13 cellular contexts compared by ENCODE assay signal in the genomic region with DNA sequence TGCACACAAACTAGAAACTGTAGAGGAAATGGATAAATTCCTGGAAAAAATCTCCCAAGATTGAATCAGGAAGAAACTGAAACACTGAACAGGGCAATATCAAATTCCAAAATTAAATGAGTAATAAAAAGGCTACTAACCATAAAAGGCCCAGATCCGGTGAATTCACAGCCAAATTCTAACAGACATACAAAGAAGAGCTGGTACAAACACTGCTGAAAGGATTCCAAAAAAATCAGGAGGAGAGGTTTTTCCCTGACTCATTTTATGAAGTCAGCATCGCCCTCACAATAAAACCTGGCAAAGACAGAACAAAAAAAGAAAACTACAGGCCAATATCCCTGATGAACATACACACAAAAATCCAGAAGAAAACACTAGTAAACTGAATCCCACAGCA.
A peak's percentile ranks its signal among the peaks of the same experiment; 100 is the strongest.
DNase-seq lines count a peak whose midpoint lies in the region; ATAC-seq, FAIRE-seq and TF ChIP-seq lines count a peak whose summit lies in the region.
"Had no signal": no experiment of that assay in that cellular context is flagged by ENCODE, and none has a peak within 500 bp of the region (broad histone marks: within the 10 kb centered on the region; RNA-seq: fewer than 3 reads in every experiment).

No MANE protein-coding gene starts in this region.

- intact Hi-C loops in ovary (cut with DNase I) = no loop called here

- in situ Hi-C loops in astrocyte of the spinal cord (cut with HindIII; ENCODE audit: low sequenced_read_pairs) = no loop called here

- H3K4me3 ChIP-seq in astrocyte of the spinal cord (ENCODE audit: low read depth, low read length) (no peak overlapping the region), ovary (no peak overlapping the region)
- H3K4me3 ChIP-seq: skin epidermis had no signal

- DNase-seq in HS-27A (ENCODE audit: low read depth) = peak; percentile 74
- peak; percentile 86 for DNase-seq in astrocyte of the spinal cord (ENCODE audit: low read depth, low spot score)
- peak; percentile 43 for DNase-seq in glomerular visceral epithelial cell (ENCODE audit: extremely low spot score)
- DNase-seq in urothelium cell line (ENCODE audit: low spot score) = peak; percentile 38
- no peak for DNase-seq in ovary
- DNase-seq in NCI-H187 (lab: John Stamatoyannopoulos, UW) = no peak
- DNase-seq: activated CD4-positive, alpha-beta T cell treated with anti-CD3 and anti-CD28 coated beads, Interleukin-2, amount 50 U/mL, for 1 hour; amygdala; T-helper 2 cell had no signal

- TF ChIP-seq CTCF in astrocyte of the spinal cord (IDR thresholded peaks at IDR 0.05; ENCODE audit: low read depth, low read length) (no peak), ovary (IDR thresholded peaks at IDR 0.05) (no peak)

- no peaks in the 10 kb centered on the region for H3K27me3 ChIP-seq in ovary

- H3K4me1 ChIP-seq in ovary (ENCODE audit: insufficient read depth) = no peaks in the 10 kb centered on the region

- WGBS in ovary, 3 donors = 31 to 55% (median 34%) methylated on average over 2 of the region's 2 CpGs

- FAIRE-seq in urothelium cell line (lab: Jason Lieb, UNC) = no peak

- no peak for TF ChIP-seq POLR2A in ovary (IDR thresholded peaks at IDR 0.05)

- ATAC-seq in GM19035 (IDR thresholded peaks at IDR 0.05; ENCODE audit: unreplicated experiment) = no peak
- ATAC-seq: left lobe of liver, Panc1 had no signal

- no peaks in the 10 kb centered on the region for H3K9me3 ChIP-seq in ovary

- TF ChIP-seq EP300 in ovary (IDR thresholded peaks at IDR 0.05) = no peak

- no peaks in the 10 kb centered on the region for H3K36me3 ChIP-seq in ovary

- H3K27ac ChIP-seq in ovary = no peak overlapping the region

Comparison
In these comparisons a context has a peak if more than half of its experiments do, and no peak if none do; other contexts are left out.
1. DNase-seq: peak in HS-27A (single experiment), astrocyte of the spinal cord (single experiment), glomerular visceral epithelial cell (single experiment) and urothelium cell line (single experiment); none in ovary (0 of 5) and NCI-H187 (0 of 2).